Comparison of ENCODE assay signal across 1 cellular context in the genomic region with DNA sequence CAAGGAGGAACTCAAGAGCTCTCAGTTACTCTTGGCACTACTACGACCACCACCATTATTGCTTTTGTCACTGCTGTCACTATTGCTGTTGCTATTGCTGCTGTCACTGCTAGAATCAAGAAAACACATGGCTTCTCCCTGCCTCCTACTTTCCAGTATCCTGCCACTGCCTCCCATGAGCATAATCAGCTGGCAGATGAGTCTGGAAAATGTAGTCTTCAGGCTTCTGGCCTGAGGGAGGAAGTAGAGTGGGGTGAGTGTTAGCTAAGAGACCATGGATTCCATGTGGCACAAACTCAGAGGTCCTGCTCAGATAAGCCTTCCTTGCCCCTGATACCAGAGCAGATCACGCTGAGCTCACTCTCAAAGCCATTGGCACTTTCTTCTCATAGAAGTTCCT.
TF ChIP-seq lines count a peak whose summit lies in the region.

No MANE protein-coding gene starts in this region.

TF ChIP-seq in IMR-90, 13 proteins besides CTCF, POLR2A, EP300 and RAD21:
- TF ChIP-seq RFX5 (IDR thresholded peaks at IDR 0.05; ENCODE audit: low read depth, low read length): no peak
- no peak for TF ChIP-seq FOS (IDR thresholded peaks at IDR 0.05; ENCODE audit: low read depth, low read length)
- TF ChIP-seq, protein P1, sequence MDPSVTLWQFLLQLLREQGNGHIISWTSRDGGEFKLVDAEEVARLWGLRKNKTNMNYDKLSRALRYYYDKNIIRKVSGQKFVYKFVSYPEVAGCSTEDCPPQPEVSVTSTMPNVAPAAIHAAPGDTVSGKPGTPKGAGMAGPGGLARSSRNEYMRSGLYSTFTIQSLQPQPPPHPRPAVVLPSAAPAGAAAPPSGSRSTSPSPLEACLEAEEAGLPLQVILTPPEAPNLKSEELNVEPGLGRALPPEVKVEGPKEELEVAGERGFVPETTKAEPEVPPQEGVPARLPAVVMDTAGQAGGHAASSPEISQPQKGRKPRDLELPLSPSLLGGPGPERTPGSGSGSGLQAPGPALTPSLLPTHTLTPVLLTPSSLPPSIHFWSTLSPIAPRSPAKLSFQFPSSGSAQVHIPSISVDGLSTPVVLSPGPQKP (IDR thresholded peaks at IDR 0.05; ENCODE audit: borderline replicate concordance, low read depth, low read length): no peak
TF ChIP-seq in IMR-90: peak in this region for 0.
